In genomic region chr11:64887757-64888405, GRCh38 we compare ENCODE assay signal across 1 cellular context.
A peak's percentile ranks its signal among the peaks of the same experiment; 100 is the strongest.
TF ChIP-seq lines count a peak whose summit lies in the region.

No MANE protein-coding gene starts in this region.

TF ChIP-seq in K562, 482 proteins besides CTCF, POLR2A, EP300 and RAD21 (continued from another document and continues in another):
- TF ChIP-seq MGA (IDR thresholded peaks at IDR 0.05) (no peak), MAX (CRISPR knock-in tag; IDR thresholded peaks at IDR 0.05) (no peak; the same call in 1 of the 2 replicates), ZNF449 (CRISPR knock-in tag; IDR thresholded peaks at IDR 0.05) (0 out of 2 replicates have a peak, but pooled peaks have one; percentile 27), HOMEZ (CRISPR knock-in tag; IDR thresholded peaks at IDR 0.05) (no peak), ELF1 (tag; IDR thresholded peaks at IDR 0.05) (no peak), ZNF655 (CRISPR knock-in tag; IDR thresholded peaks at IDR 0.05) (no peak), ZNF197 (CRISPR knock-in tag; IDR thresholded peaks at IDR 0.05; ENCODE audit: low read depth) (no peak), RBM15 (IDR thresholded peaks at IDR 0.05; ENCODE audit: insufficient read depth, low read length) (no peak), MEF2D (tag; conservative IDR thresholded peaks at IDR 0.05; ENCODE audit: low read depth) (no peak), NFE2L1 (tag; IDR thresholded peaks at IDR 0.05; ENCODE audit: borderline replicate concordance, low read depth) (no peak), TAF7 (tag; IDR thresholded peaks at IDR 0.05) (no peak), CBX5 (IDR thresholded peaks at IDR 0.05; ENCODE audit: borderline replicate concordance, low read depth) (no peak), ZNF134 (CRISPR knock-in tag; conservative IDR thresholded peaks at IDR 0.05) (no peak), ZEB2 (IDR thresholded peaks at IDR 0.05) (0 out of 2 replicates have a peak, but pooled peaks have one; percentile 27), LEF1 (IDR thresholded peaks at IDR 0.05) (no peak), NR2F6 (CRISPR knock-in tag; IDR thresholded peaks at IDR 0.05) (no peak), TFE3 (CRISPR knock-in tag; IDR thresholded peaks at IDR 0.05) (no peak), ZBTB43 (CRISPR knock-in tag; IDR thresholded peaks at IDR 0.05) (no peak), ARID3B (CRISPR knock-in tag; IDR thresholded peaks at IDR 0.05; ENCODE audit: borderline replicate concordance) (0 out of 2 replicates have a peak, but pooled peaks have one; percentile 23), MBD1 (CRISPR knock-in tag; IDR thresholded peaks at IDR 0.05) (no peak), ZNF140 (CRISPR knock-in tag; IDR thresholded peaks at IDR 0.05) (no peak), ZNF146 (CRISPR knock-in tag; IDR thresholded peaks at IDR 0.05; ENCODE audit: unreplicated experiment) (no peak), ELK1 (CRISPR knock-in tag; IDR thresholded peaks at IDR 0.05) (no peak), BCL6 (CRISPR knock-in tag; IDR thresholded peaks at IDR 0.05) (no peak), HINFP (tag; conservative IDR thresholded peaks at IDR 0.05; ENCODE audit: low read depth) (no peak)
